1 cellular context compared by ENCODE assay signal in genomic region chr15:63083046-63083445, GRCh38.
TF ChIP-seq lines count a peak whose summit lies in the region.

No MANE protein-coding gene starts in this region.

TF ChIP-seq in IMR-90, 13 proteins besides CTCF, POLR2A, EP300 and RAD21:
- TF ChIP-seq MAFK (IDR thresholded peaks at IDR 0.05; ENCODE audit: low read depth, low read length) (no peak), ELK1 (IDR thresholded peaks at IDR 0.05; ENCODE audit: borderline replicate concordance, low read depth, low read length) (no peak), BHLHE40 (IDR thresholded peaks at IDR 0.05; ENCODE audit: low read depth, low read length) (no peak), FOS (IDR thresholded peaks at IDR 0.05; ENCODE audit: low read depth, low read length) (no peak), RCOR1 (IDR thresholded peaks at IDR 0.05; ENCODE audit: insufficient replicate concordance, low read length) (no peak), USF2 (IDR thresholded peaks at IDR 0.05; ENCODE audit: low read depth, low read length) (no peak), MXI1 (IDR thresholded peaks at IDR 0.05; ENCODE audit: borderline replicate concordance, low read depth, low read length) (no peak), MAZ (IDR thresholded peaks at IDR 0.05; ENCODE audit: borderline replicate concordance, low read depth, low read length) (no peak), CHD1 (IDR thresholded peaks at IDR 0.05; ENCODE audit: low read depth, low read length) (no peak), SMC3 (IDR thresholded peaks at IDR 0.05; ENCODE audit: low read depth, low read length) (no peak), CEBPB (IDR thresholded peaks at IDR 0.05; ENCODE audit: low read depth, low read length) (no peak), RFX5 (IDR thresholded peaks at IDR 0.05; ENCODE audit: low read depth, low read length) (no peak), NFE2L2 (IDR thresholded peaks at IDR 0.05; ENCODE audit: low read depth, low read length) (no peak)
